Comparison of ENCODE assay signal across 12 cellular contexts in the genomic region with DNA sequence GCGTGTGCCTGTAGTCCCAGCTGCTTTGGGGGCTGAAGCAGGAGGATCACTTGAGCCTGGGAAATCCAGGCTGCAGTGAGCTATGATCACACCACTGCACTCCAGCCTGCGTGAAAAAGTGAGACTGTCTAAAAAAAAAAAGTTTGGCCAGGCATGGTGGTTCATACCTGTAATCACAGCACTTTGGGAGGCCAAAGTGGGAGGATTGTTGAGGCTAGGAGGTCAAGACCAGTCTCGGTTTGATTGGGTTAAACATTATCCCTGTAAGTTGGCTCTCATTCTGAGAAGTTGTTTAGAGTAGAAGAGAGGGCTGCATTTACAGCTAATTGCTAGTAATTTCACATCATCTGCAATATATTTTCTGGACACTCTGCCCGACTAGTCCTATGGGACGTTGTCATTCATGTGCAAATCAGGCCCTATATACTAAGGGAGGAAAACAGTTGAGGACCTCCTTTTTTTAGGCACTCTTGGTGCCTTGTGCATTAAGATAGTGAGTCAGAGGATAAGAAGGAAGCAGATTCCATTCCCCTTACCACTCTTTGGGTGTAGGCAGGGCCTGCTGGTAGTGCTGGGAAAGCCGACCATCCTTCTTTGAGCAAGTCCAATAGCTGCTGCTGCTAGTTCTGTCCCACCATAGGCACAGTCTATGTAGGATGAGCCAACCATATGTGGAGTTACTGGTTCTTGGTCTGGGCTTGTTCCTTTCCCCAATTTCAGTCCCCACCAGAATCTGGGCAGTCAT. TPM values are rescaled to one million over a fixed set of nuclear protein-coding genes. Genes with fewer than 3 reads are reported as not detected.
A peak's percentile ranks its signal among the peaks of the same experiment; 100 is the strongest.
DNase-seq lines count a peak whose midpoint lies in the region; ATAC-seq and TF ChIP-seq lines count a peak whose summit lies in the region.
"Had no signal": no experiment of that assay in that cellular context is flagged by ENCODE, and none has a peak within 500 bp of the region (broad histone marks: within the 10 kb centered on the region; RNA-seq: fewer than 3 reads in every experiment).

No MANE protein-coding gene starts in this region.

- no peaks in the 10 kb centered on the region for H3K9me3 Mint-ChIP-seq in stimulated activated memory B cell treated with anti-CD40 and anti-IgM and Interleukin-4, amounts not matched to agents 10 μg/mL and 1 μg/mL and 100 μg/mL, for 72 hours
- H3K9me3 Mint-ChIP-seq: activated naive CD4-positive, alpha-beta T cell treated with anti-CD3 and anti-CD28 coated beads, Interleukin-2, amount 50 U/mL, for 24 hours had no signal

- H3K36me3 Mint-ChIP-seq in stimulated activated memory B cell treated with anti-CD40 and anti-IgM and Interleukin-4, amounts not matched to agents 10 μg/mL and 1 μg/mL and 100 μg/mL, for 72 hours: peaks cover 5% of the 10 kb centered on the region
- H3K36me3 Mint-ChIP-seq: activated naive CD4-positive, alpha-beta T cell treated with anti-CD3 and anti-CD28 coated beads, Interleukin-2, amount 50 U/mL, for 24 hours had no signal

- no peaks in the 10 kb centered on the region for H3K27me3 Mint-ChIP-seq in stimulated activated memory B cell treated with anti-CD40 and anti-IgM and Interleukin-4, amounts not matched to agents 10 μg/mL and 1 μg/mL and 100 μg/mL, for 72 hours
- H3K27me3 Mint-ChIP-seq: activated naive CD4-positive, alpha-beta T cell treated with anti-CD3 and anti-CD28 coated beads, Interleukin-2, amount 50 U/mL, for 24 hours had no signal

- peaks cover 12% of the 10 kb centered on the region for H3K4me1 Mint-ChIP-seq in stimulated activated memory B cell treated with anti-CD40 and anti-IgM and Interleukin-4, amounts not matched to agents 10 μg/mL and 1 μg/mL and 100 μg/mL, for 72 hours

- H3K4me3 ChIP-seq in Panc1 (ENCODE audit: low read depth in 2 of 2, low read length in 2 of 2): no peak overlapping the region
- H3K4me3 ChIP-seq: heart left ventricle had no signal

- H3K4me1 ChIP-seq in Panc1 (ENCODE audit: control insufficient read depth, insufficient read depth, low read length): peaks cover 12% of the 10 kb centered on the region

- BruUV-seq in Panc1 (replicated peaks; lab: Mats Ljungman, UMichigan): no TSS peak

- H3K9me3 ChIP-seq in Panc1 (ENCODE audit: control insufficient read depth, insufficient read depth, low read depth, low read length): no peaks in the 10 kb centered on the region
- H3K9me3 ChIP-seq: heart left ventricle had no signal

- H3K36me3 ChIP-seq in Panc1 (ENCODE audit: control insufficient read depth, insufficient read depth, low read length): no peaks in the 10 kb centered on the region

- peak; percentile 68 for DNase-seq in GM03348 (ENCODE audit: low spot score)
- no peak for DNase-seq in Panc1 (ENCODE audit: low read depth, low spot score)
- DNase-seq in epithelial cell of prostate (ENCODE audit: low read depth, low spot score): no peak
- no peak for DNase-seq in omental fat pad (ENCODE audit: low spot score)
- DNase-seq in NCI-H1436 (lab: John Stamatoyannopoulos, UW): no peak
- no peak for DNase-seq in NCI-H128 (lab: John Stamatoyannopoulos, UW; ENCODE audit: unreplicated experiment)
- no peak for DNase-seq in COLO829 (ENCODE audit: low spot score)
- DNase-seq: heart left ventricle, NCI-H446, T1000 had no signal

- H3K27me3 ChIP-seq in Panc1 (ENCODE audit: control insufficient read depth, insufficient read depth, low read length): no peaks in the 10 kb centered on the region
- H3K27me3 ChIP-seq: heart left ventricle had no signal

- H3K4me3 Mint-ChIP-seq in stimulated activated memory B cell treated with anti-CD40 and anti-IgM and Interleukin-4, amounts not matched to agents 10 μg/mL and 1 μg/mL and 100 μg/mL, for 72 hours: no peak overlapping the region
- H3K4me3 Mint-ChIP-seq: activated naive CD4-positive, alpha-beta T cell treated with anti-CD3 and anti-CD28 coated beads, Interleukin-2, amount 50 U/mL, for 24 hours had no signal

- CTCF ChIA-PET in Panc1 (lab: Charles Lee): no interaction called here

- TF ChIP-seq CTCF in Panc1 (IDR thresholded peaks at IDR 0.05) (no peak), omental fat pad (IDR thresholded peaks at IDR 0.05) (no peak)

- no peak overlapping the region for H3K27ac ChIP-seq in Panc1 (ENCODE audit: low read length)
- H3K27ac ChIP-seq in epithelial cell of prostate: peak overlapping the region; percentile 97

- no peak overlapping the region for H3K27ac Mint-ChIP-seq in stimulated activated memory B cell treated with anti-CD40 and anti-IgM and Interleukin-4, amounts not matched to agents 10 μg/mL and 1 μg/mL and 100 μg/mL, for 72 hours

- ATAC-seq in Panc1 (peak; percentile 70), omental fat pad (ENCODE audit: low FRiP score) (peak; percentile 61)
- no peak for ATAC-seq in stimulated activated memory B cell treated with anti-CD40 and anti-IgM and Interleukin-4, amounts not matched to agents 10 μg/mL and 1 μg/mL and 100 μg/mL, for 72 hours

- intact Hi-C loops in Panc1 (cut with micrococcal nuclease; ENCODE audit: unreplicated experiment): no loop called here

- POLR2A ChIA-PET in Panc1 (lab: Charles Lee): no interaction called here

- in situ Hi-C loops in Panc1 (cut with HindIII; ENCODE audit: low pct_unique_long_range_greater_than_20kb, low sequenced_read_pairs): no loop called here

RNA-seq across cellular contexts. Expression of a gene that starts 18.7 kb away (rescaled TPM):
- total RNA-seq in Panc1 (2021; ENCODE audit: unreplicated experiment): 72.6 TPM
- 114 TPM for polyA plus RNA-seq in Panc1 (2012; ENCODE audit: insufficient read length)
- total RNA-seq in omental fat pad: 100 to 1,000 TPM in 1 of 4 donors, 10 to 100 TPM in 3; 82.8 to 105 (median 96.5) TPM

RNA-seq across cellular contexts. Expression of a gene that starts 20.5 kb away (rescaled TPM):
- 109 TPM for total RNA-seq in Panc1 (2021; ENCODE audit: unreplicated experiment)
- 169 TPM for polyA plus RNA-seq in Panc1 (2012; ENCODE audit: insufficient read length)
- 10 to 100 TPM; 27.9 to 56.8 (median 44.5) TPM for total RNA-seq in omental fat pad

RNA-seq across cellular contexts. Expression of a gene that starts 43.7 kb away (rescaled TPM):
- 26.8 TPM for total RNA-seq in Panc1 (2021; ENCODE audit: unreplicated experiment)
- 32.9 TPM for polyA plus RNA-seq in Panc1 (2012; ENCODE audit: insufficient read length)
- total RNA-seq in omental fat pad: 10 to 100 TPM; 12.7 to 18.8 (median 14.2) TPM
